Comparison of ENCODE assay signal across 10 cellular contexts in the genomic region with DNA sequence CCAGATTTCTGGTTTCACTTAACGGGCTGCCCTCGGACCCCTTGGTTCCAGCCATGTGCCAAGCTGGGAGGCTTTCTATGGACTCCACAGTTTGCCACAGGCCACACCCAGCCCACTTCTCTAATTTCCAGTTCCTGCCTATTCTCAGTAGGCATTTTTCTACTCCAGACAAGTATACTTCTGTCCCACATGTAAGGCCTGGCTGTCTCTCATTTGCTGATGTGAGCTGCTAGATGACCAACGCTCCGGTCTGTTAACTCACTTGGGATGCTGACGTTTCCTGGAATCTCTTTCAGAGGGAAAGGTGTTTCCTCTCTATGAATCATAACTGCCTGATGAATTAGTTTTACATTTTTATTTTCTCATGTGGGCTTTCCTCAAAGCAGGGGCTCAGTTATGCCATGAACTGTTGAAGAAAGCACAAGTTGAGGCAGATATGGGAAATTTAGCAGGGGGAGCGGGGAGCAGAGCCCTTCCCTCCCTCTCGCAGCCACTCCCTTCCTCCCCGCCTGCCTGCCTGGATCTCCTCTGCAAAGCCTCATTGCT. TPM values are rescaled to one million over a fixed set of nuclear protein-coding genes. Genes with fewer than 3 reads are reported as not detected.
DNase-seq lines count a peak whose midpoint lies in the region; TF ChIP-seq lines count a peak whose summit lies in the region.
"Had no signal": no experiment of that assay in that cellular context is flagged by ENCODE, and none has a peak within 500 bp of the region (broad histone marks: within the 10 kb centered on the region; RNA-seq: fewer than 3 reads in every experiment).

No MANE protein-coding gene starts in this region.

- no peak overlapping the region for H3K4me3 Mint-ChIP-seq in CD4-positive, alpha-beta memory T cell

- peaks cover 3% of the 10 kb centered on the region for H3K36me3 ChIP-seq in osteoblast (ENCODE audit: insufficient read depth, low read length)
- H3K36me3 ChIP-seq in CD4-positive, alpha-beta memory T cell (ENCODE audit: insufficient read depth, low read length): peaks cover 3% of the 10 kb centered on the region

- H4K20me1 ChIP-seq in osteoblast (ENCODE audit: insufficient read depth, low read length): no peaks in the 10 kb centered on the region

- TF ChIP-seq CTCF in AG04449 (IDR thresholded peaks at IDR 0.05; ENCODE audit: insufficient read depth, low read length, missing control alignments) (no peak), osteoblast (IDR thresholded peaks at IDR 0.05; ENCODE audit: extremely low read depth, low read depth, low read length) (no peak)

- POLR2A ChIA-PET in AG04449 (lab: Yijun Ruan, JAX): interaction anchor here (0.8 to 8.0 kb wide), 5 partner anchors 10 to 137 kb away, joined by 3 to 136 read pairs (median 4); a partner anchor contains a TSS
- POLR2A ChIA-PET in CD4-positive, alpha-beta memory T cell (lab: Charles Lee; ENCODE audit: partially characterized antibody): interaction anchor here (2.7 kb wide), 1 partner anchor 99 kb away, joined by 9 read pairs; a partner anchor contains a TSS

- H3K4me3 ChIP-seq in AG04449 (ENCODE audit: low read depth, low read length) (no peak overlapping the region), osteoblast (ENCODE audit: insufficient read depth, low read length) (no peak overlapping the region)
- no peak overlapping the region for H3K4me3 ChIP-seq in CD4-positive, alpha-beta memory T cell (ENCODE audit: low read length in 2 of 2)

- peak overlapping the region; percentile 68 for H3K4me2 ChIP-seq in osteoblast (ENCODE audit: insufficient read depth, low read length)

- peaks cover 11 to 26% (median 13%) of the 10 kb centered on the region in 4 donors for H3K4me1 Mint-ChIP-seq in CD4-positive, alpha-beta memory T cell

- no peak overlapping the region for H3K27ac Mint-ChIP-seq in CD4-positive, alpha-beta memory T cell

- no peaks in the 10 kb centered on the region for H3K27me3 Mint-ChIP-seq in CD4-positive, alpha-beta memory T cell

- peaks cover 64% of the 10 kb centered on the region for H3K79me2 ChIP-seq in osteoblast (ENCODE audit: insufficient read depth, low read length)

- no peaks in the 10 kb centered on the region for H3K9me3 ChIP-seq in osteoblast (ENCODE audit: low read depth, low read length)
- H3K9me3 ChIP-seq in CD4-positive, alpha-beta memory T cell (ENCODE audit: control insufficient read depth in 1 of 2, low read length in 2 of 2): no peaks in the 10 kb centered on the region

- CTCF ChIA-PET in AG04449 (lab: Yijun Ruan, JAX): interaction anchor here (0.6 to 2.9 kb wide), 7 partner anchors 11 to 156 kb away, joined by 3 to 13 read pairs (median 5); a partner anchor contains a TSS
- CTCF ChIA-PET in CD4-positive, alpha-beta memory T cell (lab: Charles Lee; ENCODE audit: partially characterized antibody): no interaction called here

- no peaks in the 10 kb centered on the region for H3K9me3 Mint-ChIP-seq in CD4-positive, alpha-beta memory T cell

- intact Hi-C loops in CD4-positive, alpha-beta memory T cell (cut with micrococcal nuclease): no loop called here

- peak overlapping the region; percentile 96 for H3K27ac ChIP-seq in osteoblast (ENCODE audit: low read depth, low read length)
- no peak overlapping the region for H3K27ac ChIP-seq in CD4-positive, alpha-beta memory T cell (ENCODE audit: low read depth, low read length)

- no peaks in the 10 kb centered on the region for H3K27me3 ChIP-seq in osteoblast (ENCODE audit: insufficient read depth, low read length)
- no peaks in the 10 kb centered on the region for H3K27me3 ChIP-seq in CD4-positive, alpha-beta memory T cell (ENCODE audit: insufficient read depth, low read length)

- DNase-seq in AG04449 (ENCODE audit: low read depth, low spot score): peak; percentile 86
- DNase-seq in RKO (ENCODE audit: low spot score): peak; percentile 37
- DNase-seq in fibroblast of gingiva (ENCODE audit: low read depth): peak; percentile 84
- peak; percentile 92 for DNase-seq in osteoblast (ENCODE audit: insufficient read length, low spot score, missing footprints)
- no peak for DNase-seq in CD4-positive, alpha-beta memory T cell
- DNase-seq in NCI-H2029 (lab: John Stamatoyannopoulos, UW): no peak
- DNase-seq in SIG-M5 (lab: John Stamatoyannopoulos, UW): no peak
- no peak for DNase-seq in HuH-7 (ENCODE audit: low spot score)
- DNase-seq: activated CD4-positive, alpha-beta T cell treated with anti-CD3 and anti-CD28 coated beads, Interleukin-2, amount 50 U/mL, for 4 hours; Calu3 had no signal

- no peaks in the 10 kb centered on the region for H3K36me3 Mint-ChIP-seq in CD4-positive, alpha-beta memory T cell

- no peak overlapping the region for H2AFZ ChIP-seq in osteoblast (ENCODE audit: low read length)

- peaks cover 76% of the 10 kb centered on the region for H3K4me1 ChIP-seq in osteoblast (ENCODE audit: insufficient read depth, low read length)
- H3K4me1 ChIP-seq in CD4-positive, alpha-beta memory T cell (ENCODE audit: insufficient read depth, low read length): peaks cover 4% of the 10 kb centered on the region

RNA-seq across cellular contexts. Expression of a gene that starts 36.3 kb away (rescaled TPM):
- total RNA-seq in osteoblast: 109 and 128 TPM in 2 replicates
- total RNA-seq in CD4-positive, alpha-beta memory T cell: 10 to 100 TPM; 45.8 to 51.0 TPM
- polyA plus RNA-seq in CD4-positive, alpha-beta memory T cell: 10 to 100 TPM; 10.6 to 18.8 TPM

Comparison
In these comparisons a context has a peak if more than half of its experiments do, and no peak if none do; other contexts are left out.
1. DNase-seq: peak in AG04449 (single experiment), RKO (single experiment), fibroblast of gingiva (single experiment) and osteoblast (single experiment); none in CD4-positive, alpha-beta memory T cell (0 of 5), NCI-H2029 (single experiment), SIG-M5 (single experiment) and HuH-7 (single experiment).